In the genomic region with DNA sequence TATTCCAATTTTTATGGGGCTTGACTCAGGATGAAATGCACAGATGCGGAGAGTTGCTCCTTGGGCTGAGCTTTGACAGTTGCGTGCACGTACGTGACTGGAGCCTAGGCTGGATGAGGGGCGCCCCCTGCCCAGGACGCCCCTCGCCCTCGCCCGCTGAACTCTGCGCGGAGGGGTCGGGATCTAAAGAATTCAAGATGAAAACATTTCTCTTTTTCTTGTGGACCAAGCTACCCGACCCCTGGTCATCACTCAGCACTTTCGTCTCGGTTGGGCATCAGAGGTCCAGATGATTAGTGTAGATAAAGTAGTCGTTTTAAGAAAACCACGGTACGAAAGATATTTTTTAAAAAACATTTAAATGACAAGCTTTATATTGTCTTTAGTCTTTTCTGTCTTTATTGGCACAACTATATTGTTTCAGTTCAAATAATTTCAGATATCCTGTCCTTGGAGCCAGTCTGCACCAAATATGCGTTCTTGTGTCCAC, we compare ENCODE assay signal across 8 cellular contexts. TPM values are rescaled to one million over a fixed set of nuclear protein-coding genes. Genes with fewer than 3 reads are reported as not detected.
DNase-seq lines count a peak whose midpoint lies in the region; ATAC-seq and TF ChIP-seq lines count a peak whose summit lies in the region.

No MANE protein-coding gene starts in this region.

- 10 to 14% (median 13%) methylated on average over 19 of the region's 19 CpGs for WGBS in heart left ventricle, 4 donors

- no peak for TF ChIP-seq POLR2A in heart left ventricle (IDR thresholded peaks at IDR 0.05)

- 0 out of 2 replicates have a peak, but pooled peaks cover 3% of the 10 kb centered on the region for H3F3A ChIP-seq in PC-9 (ENCODE audit: insufficient read depth, low read depth)

- H3K4me2 ChIP-seq in PC-9 (peak overlapping the region; percentile 77), osteoblast (ENCODE audit: insufficient read depth, low read length) (peak overlapping the region; percentile 95)

- H3K4me1 ChIP-seq in heart left ventricle (peaks cover 0 to 16% (median 6%) of the 10 kb centered on the region in 12 donors), PC-9 (replicated peaks; ENCODE audit: insufficient read depth) (peaks cover 12% of the 10 kb centered on the region; the same call in 1 of the 2 replicates), osteoblast (ENCODE audit: insufficient read depth, low read length) (peaks cover 8% of the 10 kb centered on the region)

- intact Hi-C loops in heart left ventricle (cut with DNase I) (loop anchor here in 3 of 10 donors (10.0 kb wide), 3 partner anchors 206 to 1074 kb away; partner anchors contain the start of gene ZNF133 (in 1 of the 3)), left ventricle myocardium superior (cut with micrococcal nuclease) (no loop called here), PC-9 (cut with micrococcal nuclease; ENCODE audit: unreplicated experiment) (no loop called here)

- no peak for ATAC-seq in heart left ventricle
- ATAC-seq in left ventricle myocardium superior, result no peak
- ATAC-seq in GM18870 (IDR thresholded peaks at IDR 0.05; ENCODE audit: unreplicated experiment), result no peak

- H3K79me2 ChIP-seq in PC-9 (ENCODE audit: low read depth) (peaks cover 30% of the 10 kb centered on the region), osteoblast (ENCODE audit: insufficient read depth, low read length) (peaks cover 37% of the 10 kb centered on the region)

- H3K9me3 ChIP-seq in heart left ventricle, result peaks cover 0 to 5% (median 0%) of the 10 kb centered on the region in 12 donors
- H3K9me3 ChIP-seq in PC-9 (ENCODE audit: insufficient read depth, low read depth), result no peaks in the 10 kb centered on the region
- H3K9me3 ChIP-seq in osteoblast (ENCODE audit: low read depth, low read length), result no peaks in the 10 kb centered on the region

- H4K20me1 ChIP-seq in PC-9 (ENCODE audit: insufficient read depth) (no peaks in the 10 kb centered on the region; the same call in 1 of the 2 replicates), osteoblast (ENCODE audit: insufficient read depth, low read length) (no peaks in the 10 kb centered on the region)

- H3K27ac ChIP-seq in heart left ventricle (peak overlapping the region in 9 of 12 donors; percentile 75 to 90 (median 80)), PC-9 (peak overlapping the region; percentile 23; the same call in 1 of the 2 replicates), epithelial cell of prostate (peak overlapping the region; percentile 73), osteoblast (ENCODE audit: low read depth, low read length) (peak overlapping the region; percentile 73)

- POLR2A ChIA-PET in PC-9 (lab: Charles Lee; ENCODE audit: unreplicated experiment), result no interaction called here

- H3K27me3 ChIP-seq in heart left ventricle (no peaks in the 10 kb centered on the region), PC-9 (ENCODE audit: insufficient read depth, low read depth) (no peaks in the 10 kb centered on the region), osteoblast (ENCODE audit: insufficient read depth, low read length) (no peaks in the 10 kb centered on the region)

- CTCF ChIA-PET in PC-9 (lab: Charles Lee), result no interaction called here

- H2AFZ ChIP-seq in PC-9 (peak overlapping the region; percentile 76; the same call in 1 of the 2 replicates), osteoblast (ENCODE audit: low read length) (peak overlapping the region; percentile 87)

- no TSS peak for BruUV-seq in PC-9 (replicated peaks; lab: Mats Ljungman, UMichigan)

- peak overlapping the region; percentile 71 to 98 (median 88) for H3K4me3 ChIP-seq in heart left ventricle
- H3K4me3 ChIP-seq in PC-9, result peak overlapping the region; percentile 50
- peak overlapping the region; percentile 90 for H3K4me3 ChIP-seq in osteoblast (ENCODE audit: insufficient read depth, low read length)

- no peak for TF ChIP-seq CTCF in heart left ventricle (IDR thresholded peaks at IDR 0.05)
- no peak for TF ChIP-seq CTCF in PC-9 (conservative IDR thresholded peaks at IDR 0.05)
- TF ChIP-seq CTCF in osteoblast (IDR thresholded peaks at IDR 0.05; ENCODE audit: extremely low read depth, low read depth, low read length), result no peak

- DNase-seq in heart left ventricle (no peak), left ventricle myocardium superior (no peak), PC-9 (no peak), epithelial cell of prostate (ENCODE audit: low read depth, low spot score) (no peak), osteoblast (ENCODE audit: insufficient read length, low spot score, missing footprints) (no peak), NCI-H446 treated with DMSO at 0.1 percent for 48 hours (lab: John Stamatoyannopoulos, UW) (no peak), midbrain (lab: John Stamatoyannopoulos, UW) (no peak)

- no peaks in the 10 kb centered on the region for H3K9me2 ChIP-seq in PC-9 (ENCODE audit: insufficient read depth)

- H3K36me3 ChIP-seq in heart left ventricle (peaks cover 0 to 1% (median 0%) of the 10 kb centered on the region in 9 donors), PC-9 (ENCODE audit: low read depth) (no peaks in the 10 kb centered on the region), osteoblast (ENCODE audit: insufficient read depth, low read length) (no peaks in the 10 kb centered on the region)

RNA-seq across cellular contexts. Expression of gene DTD1, which starts 0.7 kb away (rescaled TPM):
- total RNA-seq in heart left ventricle (10 to 100 TPM; 12.1 to 20.8 (median 15.6) TPM), left ventricle myocardium superior (10.7 TPM), PC-9 (2021) (62.8 and 80.9 TPM in 2 replicates), osteoblast (52.1 and 53.6 TPM in 2 replicates)
- polyA plus RNA-seq in heart left ventricle, result 10 to 100 TPM in 1 of 2 donors, 1 to 10 TPM in 1; 8.0 to 30.3 TPM

RNA-seq across cellular contexts. Expression of gene SMIM26, which starts 21.4 kb away (rescaled TPM):
- total RNA-seq in heart left ventricle (100 to 1,000 TPM in 6 of 9 donors, 10 to 100 TPM in 3; 80.1 to 224 (median 103) TPM), left ventricle myocardium superior (112 TPM), PC-9 (2021) (105 and 114 TPM in 2 replicates), osteoblast (53.9 and 59.7 TPM in 2 replicates)
- polyA plus RNA-seq in heart left ventricle, result 100 to 1,000 TPM; 190 to 274 TPM

Comparison
In these comparisons a context has a peak if more than half of its experiments do, and no peak if none do; other contexts are left out.
1. H3K27ac ChIP-seq: peak in every context shown above with its lines; median percentile 80 in heart left ventricle; 73 in epithelial cell of prostate; 73 in osteoblast; 23 in PC-9.